In genomic region chr13:41720839-41721561, GRCh38 we compare ENCODE assay signal across 18 cellular contexts.
DNase-seq lines count a peak whose midpoint lies in the region; ATAC-seq and TF ChIP-seq lines count a peak whose summit lies in the region.
"Had no signal": no experiment of that assay in that cellular context is flagged by ENCODE, and none has a peak within 500 bp of the region (broad histone marks: within the 10 kb centered on the region; RNA-seq: fewer than 3 reads in every experiment).

No MANE protein-coding gene starts in this region.

- no TSS peak for BruUV-seq in MCF 10A (replicated peaks; lab: Mats Ljungman, UMichigan)

- H3K27me3 Mint-ChIP-seq in MCF 10A (ENCODE audit: insufficient read depth, unreplicated experiment) (no peaks in the 10 kb centered on the region), chondrocyte (ENCODE audit: low read depth) (no peaks in the 10 kb centered on the region)

- intact Hi-C loops in MCF 10A (cut with micrococcal nuclease) (no loop called here), breast epithelium (cut with DNase I; ENCODE audit: low total_unique reads) (no loop called here), upper lobe of right lung (cut with DNase I) (no loop called here)

- H3K27me3 ChIP-seq in breast epithelium, result no peaks in the 10 kb centered on the region
- H3K27me3 ChIP-seq in upper lobe of right lung, result no peaks in the 10 kb centered on the region
- H3K27me3 ChIP-seq: BLaER1 treated with 17β-estradiol and CSF1 and Interleukin-3, amounts not matched to agents 10 nM and 100 nM; MG63; SJCRH30 had no signal

- H3K27ac Mint-ChIP-seq in MCF 10A (ENCODE audit: low read depth, unreplicated experiment), result peak overlapping the region; percentile 72
- no peak overlapping the region for H3K27ac Mint-ChIP-seq in chondrocyte (ENCODE audit: unreplicated experiment)

- CTCF ChIA-PET in MCF 10A (lab: Yijun Ruan, JAX), result interaction anchor here (0.6 to 0.7 kb wide), 2 partner anchors 68 to 80 kb away, joined by 3 read pairs; no protein-coding TSS in a partner anchor

- H3K4me3 ChIP-seq in breast epithelium, result no peak overlapping the region
- H3K4me3 ChIP-seq in upper lobe of right lung, result no peak overlapping the region
- H3K4me3 ChIP-seq: BLaER1 treated with 17β-estradiol and CSF1 and Interleukin-3, amounts not matched to agents 10 nM and 100 nM; MG63; SJCRH30 had no signal

- no peaks in the 10 kb centered on the region for H3K9me3 ChIP-seq in breast epithelium
- no peaks in the 10 kb centered on the region for H3K9me3 ChIP-seq in upper lobe of right lung
- H3K9me3 ChIP-seq: BLaER1 treated with 17β-estradiol and CSF1 and Interleukin-3, amounts not matched to agents 10 nM and 100 nM; MG63; SJCRH30 had no signal

- no peaks in the 10 kb centered on the region for H3K9me3 Mint-ChIP-seq in MCF 10A (ENCODE audit: unreplicated experiment)
- H3K9me3 Mint-ChIP-seq in chondrocyte (ENCODE audit: low read depth), result no peaks in the 10 kb centered on the region

- peak overlapping the region; percentile 4 for H3K4me3 Mint-ChIP-seq in MCF 10A (ENCODE audit: unreplicated experiment)
- no peak overlapping the region for H3K4me3 Mint-ChIP-seq in chondrocyte (ENCODE audit: unreplicated experiment)

- H3K4me1 ChIP-seq in breast epithelium (no peaks in the 10 kb centered on the region), upper lobe of right lung (no peaks in the 10 kb centered on the region)
- H3K4me1 ChIP-seq: SJCRH30 had no signal

- no peak for TF ChIP-seq CTCF in MCF 10A (IDR thresholded peaks at IDR 0.05; ENCODE audit: unreplicated experiment)
- no peak for TF ChIP-seq CTCF in breast epithelium (IDR thresholded peaks at IDR 0.05)
- TF ChIP-seq CTCF in upper lobe of right lung (IDR thresholded peaks at IDR 0.05), result no peak
- no peak for TF ChIP-seq CTCF in chondrocyte (IDR thresholded peaks at IDR 0.05)

- H3K4me1 Mint-ChIP-seq in MCF 10A (ENCODE audit: insufficient read depth, unreplicated experiment) (peaks cover 16% of the 10 kb centered on the region), chondrocyte (ENCODE audit: low read depth) (peaks cover 6% of the 10 kb centered on the region)

- H3K36me3 Mint-ChIP-seq in MCF 10A (ENCODE audit: insufficient read depth, unreplicated experiment), result peaks cover 5% of the 10 kb centered on the region
- H3K36me3 Mint-ChIP-seq in chondrocyte (ENCODE audit: low read depth), result peaks cover 5% of the 10 kb centered on the region

- POLR2A ChIA-PET in MCF 10A (lab: Yijun Ruan, JAX), result interaction anchor here (0.6 to 1.3 kb wide), 8 partner anchors 8 to 327 kb away, joined by 3 to 5 read pairs (median 3); partner anchors contain the start of gene DGKH

- H3K27ac ChIP-seq in breast epithelium, result no peak overlapping the region
- no peak overlapping the region for H3K27ac ChIP-seq in upper lobe of right lung
- H3K27ac ChIP-seq: BLaER1 treated with 17β-estradiol and CSF1 and Interleukin-3, amounts not matched to agents 10 nM and 100 nM; SJCRH30 had no signal

- peak; percentile 28 for ATAC-seq in upper lobe of right lung

- H3K36me3 ChIP-seq in breast epithelium, result no peaks in the 10 kb centered on the region
- H3K36me3 ChIP-seq in upper lobe of right lung, result peaks cover 16% of the 10 kb centered on the region

- peak; percentile 76 for DNase-seq in MCF 10A (ENCODE audit: unreplicated experiment)
- no peak for DNase-seq in breast epithelium (ENCODE audit: low spot score in 2 of 2)
- peak; percentile 25 for DNase-seq in amniotic epithelial cell (ENCODE audit: low read depth)
- peak; percentile 23 for DNase-seq in kidney glomerular epithelial cell (lab: John Stamatoyannopoulos, UW)
- DNase-seq in upper lobe of right lung, result no peak
- no peak for DNase-seq in NCI-H69 (lab: John Stamatoyannopoulos, UW)
- DNase-seq in chondrocyte (ENCODE audit: low spot score), result no peak
- no peak for DNase-seq in activated CD4-positive, alpha-beta T cell treated with anti-CD3 and anti-CD28 coated beads, Interleukin-2, amount 50 U/mL, for 4 hours
- DNase-seq: DMS153, EL, KG1, MG63, NCI-H1092, NCI-H146, NCI-H2081, NCI-H510A, SJCRH30 had no signal

- TF ChIP-seq POLR2A in breast epithelium (IDR thresholded peaks at IDR 0.05), result no peak

Comparison
In these comparisons a context has a peak if more than half of its experiments do, and no peak if none do; other contexts are left out.
1. DNase-seq: peak in MCF 10A (single experiment), amniotic epithelial cell (single experiment) and kidney glomerular epithelial cell (single experiment); none in breast epithelium (0 of 2), upper lobe of right lung (single experiment), NCI-H69 (single experiment), chondrocyte (single experiment) and activated CD4-positive, alpha-beta T cell treated with anti-CD3 and anti-CD28 coated beads, Interleukin-2, amount 50 U/mL, for 4 hours (0 of 2).